Comparison of ENCODE assay signal across 23 cellular contexts in genomic region chrX:6313356-6313755, GRCh38.
"Had no signal": no experiment of that assay in that cellular context is flagged by ENCODE, and none has a peak within 500 bp of the region (broad histone marks: within the 10 kb centered on the region; RNA-seq: fewer than 3 reads in every experiment).

No MANE protein-coding gene starts in this region.

- ATAC-seq: K562, Panc1 had no signal

- H3K4me3 Mint-ChIP-seq: IgD-negative memory B cell had no signal

- FAIRE-seq: HTR-8/SVneo, K562 had no signal

- H3K4me3 ChIP-seq: K562 had no signal

- H3K9ac ChIP-seq: KMS-11, SK-N-SH had no signal

- H3K27ac ChIP-seq: HL-60, KMS-11, RWPE1 had no signal

- H3K27ac Mint-ChIP-seq: IgD-negative memory B cell had no signal

- H3K36me3 Mint-ChIP-seq: IgD-negative memory B cell had no signal

- H3K27me3 Mint-ChIP-seq: IgD-negative memory B cell had no signal

- H3K9me2 ChIP-seq: SK-N-SH had no signal

- DNase-seq: Kasumi-1, MM.1S, NCI-H1092 treated with DMSO at 0.1 percent for 48 hours, NCI-H1436, NCI-H187, NCI-H2029, NCI-H2081 treated with DMSO at 0.1 percent for 48 hours, NCI-H2171, NCI-H226, NCI-H446, NCI-H510A, NCI-H524 treated with DMSO at 0.1 percent for 48 hours, NCI-H69, NCI-H774, SHP77, SK-N-SH had no signal

- H3K4me2 ChIP-seq: KMS-11, SK-N-SH had no signal

- H3K9me3 ChIP-seq: SK-N-SH had no signal
